8 cellular contexts compared by ENCODE assay signal in genomic region chr17:81927145-81927652, GRCh38. TPM values are rescaled to one million over a fixed set of nuclear protein-coding genes. Genes with fewer than 3 reads are reported as not detected.
DNase-seq lines count a peak whose midpoint lies in the region; ATAC-seq and TF ChIP-seq lines count a peak whose summit lies in the region.

No MANE protein-coding gene starts in this region.

- H4K20me1 ChIP-seq in DND-41 (ENCODE audit: insufficient read depth, low read length) = peaks cover 44% of the 10 kb centered on the region

- peak overlapping the region; percentile 79 for H2BK120ac ChIP-seq in trophoblast cell (ENCODE audit: insufficient read depth, low read length, poor library complexity)

- peak overlapping the region; percentile 79 for H2AK5ac ChIP-seq in trophoblast cell (ENCODE audit: low read length)

- H4K8ac ChIP-seq in trophoblast cell (ENCODE audit: low read depth, low read length) = peak overlapping the region; percentile 91

- peak overlapping the region; percentile 89 for H2BK5ac ChIP-seq in trophoblast cell (ENCODE audit: low read depth, low read length, poor library complexity)

- H3K4me2 ChIP-seq in DND-41 (ENCODE audit: insufficient read depth, low read length) (peak overlapping the region; percentile 90), trophoblast cell (ENCODE audit: low read length) (peak overlapping the region; percentile 80)

- no TSS peak for BruUV-seq in Panc1 (replicated peaks; lab: Mats Ljungman, UMichigan)

- H3K4me1 ChIP-seq in DND-41 (ENCODE audit: insufficient read depth, low read length) = peaks cover 47% of the 10 kb centered on the region
- H3K4me1 ChIP-seq in Panc1 (ENCODE audit: control insufficient read depth, insufficient read depth, low read length) = peaks cover 44% of the 10 kb centered on the region
- H3K4me1 ChIP-seq in trophoblast cell (ENCODE audit: control insufficient read depth in 1 of 2, insufficient read depth in 2 of 2, low read length in 2 of 2) = peaks cover 41 to 42% of the 10 kb centered on the region in 2 experiments

- H3K23ac ChIP-seq in trophoblast cell (ENCODE audit: low read length) = no peak overlapping the region

- H3K27me3 ChIP-seq in DND-41 (ENCODE audit: insufficient read depth, low read length, poor library complexity) (no peaks in the 10 kb centered on the region), Panc1 (ENCODE audit: control insufficient read depth, insufficient read depth, low read length) (no peaks in the 10 kb centered on the region), trophoblast cell (ENCODE audit: insufficient read depth, low read length) (no peaks in the 10 kb centered on the region)

- no peak overlapping the region for H2BK12ac ChIP-seq in trophoblast cell (ENCODE audit: low read length)

- H3K79me2 ChIP-seq in DND-41 (ENCODE audit: insufficient read depth, low read length) (peaks cover 53% of the 10 kb centered on the region), trophoblast cell (ENCODE audit: control insufficient read depth, insufficient read depth, low read length, poor library complexity) (peaks cover 40% of the 10 kb centered on the region)

- H2AFZ ChIP-seq in DND-41 (ENCODE audit: low read depth, low read length) (0 out of 2 replicates have a peak overlapping the region, but pooled peaks have one; percentile 30), trophoblast cell (ENCODE audit: insufficient read depth, low read length, poor library complexity) (peak overlapping the region; percentile 50)

- TF ChIP-seq CTCF in DND-41 (IDR thresholded peaks at IDR 0.05; ENCODE audit: borderline replicate concordance, extremely low read depth, low read length, poor library complexity, severe bottlenecking) = peak; percentile 26
- no peak for TF ChIP-seq CTCF in Panc1 (IDR thresholded peaks at IDR 0.05)
- TF ChIP-seq CTCF in epithelial cell of proximal tubule (conservative IDR thresholded peaks at IDR 0.05; ENCODE audit: low read depth, low read length) = no peak

- in situ Hi-C loops in Panc1 (cut with HindIII; ENCODE audit: low pct_unique_long_range_greater_than_20kb, low sequenced_read_pairs) = no loop called here

- peak overlapping the region; percentile 72 for H4K12ac ChIP-seq in trophoblast cell (ENCODE audit: low read depth, low read length)

- H3K14ac ChIP-seq in trophoblast cell (ENCODE audit: low read length) = peak overlapping the region; percentile 84

- H4K91ac ChIP-seq in trophoblast cell (ENCODE audit: low read depth, low read length) = peak overlapping the region; percentile 92

- H3K4me3 ChIP-seq in DND-41 (ENCODE audit: low read depth in 1 of 2, low read length in 2 of 2) (peak overlapping the region; percentile 75 to 90; a peak in 3 of 4 replicates), Panc1 (ENCODE audit: low read depth in 2 of 2, low read length in 2 of 2) (peak overlapping the region; percentile 61 to 82), epithelial cell of proximal tubule (ENCODE audit: low read depth, low read length) (peak overlapping the region; percentile 71), trophoblast cell (ENCODE audit: low read depth, low read length) (peak overlapping the region; percentile 81)

- H3K36me3 ChIP-seq in DND-41 (ENCODE audit: insufficient read depth, low read length) = peaks cover 12% of the 10 kb centered on the region
- no peaks in the 10 kb centered on the region; the same call in 1 of the 2 replicates for H3K36me3 ChIP-seq in Panc1 (ENCODE audit: control insufficient read depth, insufficient read depth, low read length)
- H3K36me3 ChIP-seq in trophoblast cell (ENCODE audit: control insufficient read depth in 1 of 2, insufficient read depth in 2 of 2, low read length in 2 of 2) = peaks cover 8% of the 10 kb centered on the region in 2 experiments

- ATAC-seq in DND-41 (ENCODE audit: insufficient read depth, low read depth) (peak; percentile 1; the same call in 1 of the 3 replicates), GM21723 (IDR thresholded peaks at IDR 0.05; ENCODE audit: unreplicated experiment) (peak; percentile 2), Panc1 (peak; percentile 2)

- H3K79me1 ChIP-seq in trophoblast cell (ENCODE audit: low read length) = peaks cover 30% of the 10 kb centered on the region

- POLR2A ChIA-PET in Panc1 (lab: Charles Lee) = no interaction called here

- DNase-seq in DND-41 (no peak), Panc1 (ENCODE audit: low read depth, low spot score) (no peak), epithelial cell of proximal tubule (ENCODE audit: low read depth) (no peak), trophoblast cell (no peak), OCI-M2 (lab: John Stamatoyannopoulos, UW; ENCODE audit: unreplicated experiment) (no peak), NCI-H2171 (lab: John Stamatoyannopoulos, UW) (no peak), C1 segment of cervical spinal cord (lab: John Stamatoyannopoulos, UW) (no peak)

- intact Hi-C loops in Panc1 (cut with micrococcal nuclease; ENCODE audit: unreplicated experiment) = no loop called here

- WGBS in trophoblast cell (ENCODE audit: extremely low coverage, insufficient coverage, insufficient read length) = no CpG with 5 or more reads among the region's 80 CpGs

- peak overlapping the region; percentile 88 for H3K18ac ChIP-seq in trophoblast cell (ENCODE audit: low read length)

- H3K9me3 ChIP-seq in DND-41 (ENCODE audit: insufficient read depth, low read length, severe bottlenecking) (no peaks in the 10 kb centered on the region), Panc1 (ENCODE audit: control insufficient read depth, insufficient read depth, low read depth, low read length) (no peaks in the 10 kb centered on the region), trophoblast cell (ENCODE audit: insufficient read depth, low read depth, low read length) (no peaks in the 10 kb centered on the region)

- peak overlapping the region; percentile 80 for H3K4ac ChIP-seq in trophoblast cell (ENCODE audit: low read depth, low read length)

- peak overlapping the region; percentile 88 for H3K9ac ChIP-seq in DND-41 (ENCODE audit: low read depth, low read length)
- H3K9ac ChIP-seq in trophoblast cell (ENCODE audit: low read length) = peak overlapping the region; percentile 81

- H3K27ac ChIP-seq in DND-41 (ENCODE audit: low read length) (peak overlapping the region; percentile 72), Panc1 (ENCODE audit: low read length) (peak overlapping the region; percentile 86), trophoblast cell (ENCODE audit: low read depth, low read length) (peak overlapping the region; percentile 96)

- CTCF ChIA-PET in Panc1 (lab: Charles Lee) = interaction anchor here (0.7 kb wide), 2 partner anchors 28 to 94 kb away, joined by 6 read pairs; no protein-coding TSS in a partner anchor

RNA-seq across cellular contexts. Expression of gene MAFG, which starts 0.3 kb away (rescaled TPM):
- total RNA-seq in Panc1 (2021; ENCODE audit: unreplicated experiment) = 57.0 TPM
- polyA plus RNA-seq in Panc1 (2012; ENCODE audit: insufficient read length) = 48.3 TPM
- total RNA-seq in epithelial cell of proximal tubule = 16.1 and 18.5 TPM in 2 replicates
- 32.1 and 36.5 TPM in 2 replicates for polyA plus RNA-seq in trophoblast cell (2013)

RNA-seq across cellular contexts. Expression of gene SIRT7, which starts 9.2 kb away (rescaled TPM):
- total RNA-seq in Panc1 (2021; ENCODE audit: unreplicated experiment) = 82.5 TPM
- polyA plus RNA-seq in Panc1 (2012; ENCODE audit: insufficient read length) = 79.6 TPM
- total RNA-seq in epithelial cell of proximal tubule = 28.5 and 38.1 TPM in 2 replicates
- polyA plus RNA-seq in trophoblast cell (2013) = 33.1 and 36.5 TPM in 2 replicates

RNA-seq across cellular contexts. Expression of gene PYCR1, which starts 9.9 kb away (rescaled TPM):
- total RNA-seq in Panc1 (2021; ENCODE audit: unreplicated experiment) = 212 TPM
- 295 TPM for polyA plus RNA-seq in Panc1 (2012; ENCODE audit: insufficient read length)
- 54.3 and 109 TPM in 2 replicates for total RNA-seq in epithelial cell of proximal tubule
- polyA plus RNA-seq in trophoblast cell (2013) = 37.2 and 37.6 TPM in 2 replicates

RNA-seq across cellular contexts. Expression of gene PCYT2, which starts 16.0 kb away (rescaled TPM):
- total RNA-seq in Panc1 (2021; ENCODE audit: unreplicated experiment) (91.2 TPM), epithelial cell of proximal tubule (24.3 and 95.4 TPM in 2 replicates)
- 101 TPM for polyA plus RNA-seq in Panc1 (2012; ENCODE audit: insufficient read length)
- 27.8 and 28.9 TPM in 2 replicates for polyA plus RNA-seq in trophoblast cell (2013)

RNA-seq across cellular contexts. Expression of gene MYADML2, which starts 19.8 kb away (rescaled TPM):
- not detected for total RNA-seq in Panc1 (2021; ENCODE audit: unreplicated experiment)
- polyA plus RNA-seq in Panc1 (2012; ENCODE audit: insufficient read length) = 0.46 TPM
- not detected in 2 replicates for total RNA-seq in epithelial cell of proximal tubule
- polyA plus RNA-seq in trophoblast cell (2013) = 0.01 TPM in 1 of 2 replicates, not detected in the other
